In genomic region chr22:21850660-21851059, GRCh38 we compare ENCODE assay signal across 15 cellular contexts. TPM values are rescaled to one million over a fixed set of nuclear protein-coding genes. Genes with fewer than 3 reads are reported as not detected.
DNase-seq lines count a peak whose midpoint lies in the region; ATAC-seq and TF ChIP-seq lines count a peak whose summit lies in the region.
"Had no signal": no experiment of that assay in that cellular context is flagged by ENCODE, and none has a peak within 500 bp of the region (broad histone marks: within the 10 kb centered on the region; RNA-seq: fewer than 3 reads in every experiment).

No MANE protein-coding gene starts in this region.

- TF ChIP-seq CTCF in natural killer cell (IDR thresholded peaks at IDR 0.05) (no peak), esophagus muscularis mucosa (IDR thresholded peaks at IDR 0.05) (no peak), progenitor cell of endocrine pancreas (IDR thresholded peaks at IDR 0.05; ENCODE audit: unreplicated experiment) (no peak), ovary (IDR thresholded peaks at IDR 0.05) (no peak)

- H3K4me3 Mint-ChIP-seq in natural killer cell (no peak overlapping the region), progenitor cell of endocrine pancreas (ENCODE audit: low read depth) (no peak overlapping the region)
- no peak overlapping the region for H3K4me3 Mint-ChIP-seq in natural killer cell treated with Interleukin-12 subunit alpha and Interleukin-12 subunit beta and Interleukin-15 and Interleukin-18, amount 100 ng/mL, for 72 hours

- no peak for TF ChIP-seq POLR2A in esophagus muscularis mucosa (IDR thresholded peaks at IDR 0.05; ENCODE audit: low read depth)
- TF ChIP-seq POLR2A in ovary (IDR thresholded peaks at IDR 0.05): no peak

- no peak for DNase-seq in natural killer cell
- DNase-seq in natural killer cell treated with Interleukin-12 subunit alpha and Interleukin-12 subunit beta and Interleukin-15 and Interleukin-18, amount 100 ng/mL, for 72 hours (ENCODE audit: low spot score): no peak
- DNase-seq in esophagus muscularis mucosa (ENCODE audit: extremely low spot score): no peak
- no peak for DNase-seq in progenitor cell of endocrine pancreas (ENCODE audit: low spot score, unreplicated experiment)
- DNase-seq in NCI-H1105 (lab: John Stamatoyannopoulos, UW): no peak
- no peak for DNase-seq in activated naive CD4-positive, alpha-beta T cell treated with Interleukin-2 at 50 U/mL for 16 hours
- no peak for DNase-seq in ovary
- DNase-seq: COR-L47, DMS53, NCI-H1436, NCI-H2029 treated with DMSO at 0.1 percent for 48 hours, NCI-H524 had no signal

- ATAC-seq in natural killer cell (no peak), GM19395 (IDR thresholded peaks at IDR 0.05; ENCODE audit: unreplicated experiment) (no peak)
- ATAC-seq in natural killer cell treated with Interleukin-12 subunit alpha and Interleukin-12 subunit beta and Interleukin-15 and Interleukin-18, amount 100 ng/mL, for 72 hours: no peak

- no peaks in the 10 kb centered on the region for H3K36me3 Mint-ChIP-seq in natural killer cell
- no peaks in the 10 kb centered on the region for H3K36me3 Mint-ChIP-seq in natural killer cell treated with Interleukin-12 subunit alpha and Interleukin-12 subunit beta and Interleukin-15 and Interleukin-18, amount 100 ng/mL, for 72 hours
- peaks cover 19% of the 10 kb centered on the region for H3K36me3 Mint-ChIP-seq in progenitor cell of endocrine pancreas (ENCODE audit: insufficient read depth)

- intact Hi-C loops in natural killer cell (cut with micrococcal nuclease): no loop called here
- intact Hi-C loops in esophagus muscularis mucosa (cut with DNase I): no loop called here
- intact Hi-C loops in ovary (cut with DNase I): no loop called here

- H3K9me3 ChIP-seq in esophagus muscularis mucosa (no peaks in the 10 kb centered on the region), ovary (no peaks in the 10 kb centered on the region)
- H3K9me3 ChIP-seq: HAP-1 had no signal

- H3K27ac Mint-ChIP-seq in natural killer cell: peak overlapping the region; percentile 39 to 84
- H3K27ac Mint-ChIP-seq in natural killer cell treated with Interleukin-12 subunit alpha and Interleukin-12 subunit beta and Interleukin-15 and Interleukin-18, amount 100 ng/mL, for 72 hours: no peak overlapping the region
- H3K27ac Mint-ChIP-seq in progenitor cell of endocrine pancreas: peak overlapping the region; percentile 57

- H3K27me3 ChIP-seq in esophagus muscularis mucosa: no peaks in the 10 kb centered on the region
- no peaks in the 10 kb centered on the region for H3K27me3 ChIP-seq in ovary

- peaks cover 52 to 93% (median 84%) of the 10 kb centered on the region in 4 donors for H3K4me1 ChIP-seq in esophagus muscularis mucosa
- H3K4me1 ChIP-seq in ovary (ENCODE audit: insufficient read depth): peaks cover 11% of the 10 kb centered on the region
- H3K4me1 ChIP-seq: HAP-1 had no signal

- H3K27me3 Mint-ChIP-seq in natural killer cell (ENCODE audit: low read depth in 2 of 2) (no peaks in the 10 kb centered on the region), progenitor cell of endocrine pancreas (no peaks in the 10 kb centered on the region)
- no peaks in the 10 kb centered on the region for H3K27me3 Mint-ChIP-seq in natural killer cell treated with Interleukin-12 subunit alpha and Interleukin-12 subunit beta and Interleukin-15 and Interleukin-18, amount 100 ng/mL, for 72 hours

- H3K27ac ChIP-seq in esophagus muscularis mucosa (replicated peaks in 1 of 4): peak overlapping the region in 3 of 4 donors; percentile 54 to 67 (median 57)
- no peak overlapping the region for H3K27ac ChIP-seq in ovary
- H3K27ac ChIP-seq: C4-2B had no signal

- H3K4me3 ChIP-seq in esophagus muscularis mucosa (no peak overlapping the region), ovary (no peak overlapping the region)
- H3K4me3 ChIP-seq: HAP-1 had no signal

- H3K36me3 ChIP-seq in esophagus muscularis mucosa (peaks cover 0 to 6% (median 3%) of the 10 kb centered on the region in 4 donors), ovary (no peaks in the 10 kb centered on the region)

- peaks cover 81 to 85% of the 10 kb centered on the region in 2 donors for H3K4me1 Mint-ChIP-seq in natural killer cell
- H3K4me1 Mint-ChIP-seq in natural killer cell treated with Interleukin-12 subunit alpha and Interleukin-12 subunit beta and Interleukin-15 and Interleukin-18, amount 100 ng/mL, for 72 hours (ENCODE audit: low read depth in 2 of 2): peaks cover 60 to 62% of the 10 kb centered on the region in 2 donors
- peaks cover 9% of the 10 kb centered on the region for H3K4me1 Mint-ChIP-seq in progenitor cell of endocrine pancreas (ENCODE audit: low read depth)

- TF ChIP-seq EP300 in esophagus muscularis mucosa (IDR thresholded peaks at IDR 0.05) (no peak), ovary (IDR thresholded peaks at IDR 0.05) (no peak)

- H3K9me3 Mint-ChIP-seq in natural killer cell: no peaks in the 10 kb centered on the region
- H3K9me3 Mint-ChIP-seq in natural killer cell treated with Interleukin-12 subunit alpha and Interleukin-12 subunit beta and Interleukin-15 and Interleukin-18, amount 100 ng/mL, for 72 hours: no peaks in the 10 kb centered on the region
- H3K9me3 Mint-ChIP-seq in progenitor cell of endocrine pancreas (ENCODE audit: low read depth): peaks cover 7% of the 10 kb centered on the region

RNA-seq across cellular contexts. Expression of gene MAPK1, which starts 16.8 kb away (rescaled TPM):
- total RNA-seq in natural killer cell (100 to 1,000 TPM; 189 to 246 (median 214) TPM), esophagus muscularis mucosa (10 to 100 TPM; 44.9 to 87.2 (median 63.5) TPM), progenitor cell of endocrine pancreas (116 and 126 TPM in 2 replicates), ovary (100 to 1,000 TPM in 3 of 7 donors, 10 to 100 TPM in 4; 37.1 to 125 (median 98.1) TPM)
- 100 to 1,000 TPM; 168 to 176 TPM for total RNA-seq in natural killer cell treated with Interleukin-12 subunit alpha and Interleukin-12 subunit beta and Interleukin-15 and Interleukin-18, amount 100 ng/mL, for 72 hours
- 100 to 1,000 TPM in 1 of 2 donors, 10 to 100 TPM in 1; 12.3 to 102 TPM for polyA plus RNA-seq in ovary

Comparison
In these comparisons a context has a peak if more than half of its experiments do, and no peak if none do; other contexts are left out.
1. H3K27ac Mint-ChIP-seq: peak in natural killer cell (2 of 2) and progenitor cell of endocrine pancreas (single experiment); none in natural killer cell treated with Interleukin-12 subunit alpha and Interleukin-12 subunit beta and Interleukin-15 and Interleukin-18, amount 100 ng/mL, for 72 hours (0 of 2).
2. H3K27ac ChIP-seq: peak in esophagus muscularis mucosa (3 of 4); none in ovary (0 of 2).